In the genomic region with DNA sequence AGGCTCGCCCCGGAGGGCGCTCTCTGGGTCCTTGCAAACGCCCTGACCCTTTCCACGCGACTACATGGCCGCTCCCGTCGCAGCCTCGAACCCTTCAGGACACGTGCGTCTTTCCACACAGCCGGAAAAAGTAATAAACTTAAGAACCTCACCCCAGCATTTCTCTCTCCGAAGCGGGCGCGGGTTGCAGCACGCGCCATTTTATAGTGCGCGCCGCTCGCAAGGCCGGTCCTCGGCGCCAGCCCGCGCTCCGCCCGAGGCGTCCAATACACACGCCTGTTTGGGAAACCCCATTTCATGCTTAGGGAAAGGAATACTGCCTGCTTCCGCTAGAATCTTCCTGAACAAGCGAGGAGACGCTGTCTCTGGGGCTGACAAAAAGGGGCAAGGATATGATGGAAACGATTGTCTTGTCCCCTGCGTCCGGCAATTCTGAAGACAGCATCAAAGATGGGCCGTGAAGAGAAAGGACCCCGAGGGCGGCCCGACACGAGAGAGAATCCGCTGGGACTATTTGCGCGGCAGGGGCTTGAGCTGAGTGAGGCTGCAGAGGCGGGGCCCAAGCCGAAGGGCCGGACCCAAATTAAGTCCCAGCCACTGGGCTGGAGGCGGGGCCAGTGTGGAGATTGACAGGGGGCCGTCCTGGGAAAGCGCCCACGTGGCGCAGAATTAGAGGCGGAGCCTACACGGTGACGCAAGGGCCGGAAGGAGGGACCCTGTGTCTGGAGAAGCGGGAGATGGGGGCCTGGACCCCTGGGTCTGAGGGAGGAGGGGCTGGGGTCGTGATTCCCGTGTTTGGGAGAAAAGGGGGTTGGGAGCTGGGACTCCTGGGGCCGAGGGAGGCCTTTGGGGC, we compare ENCODE assay signal across 1 cellular context.
TF ChIP-seq lines count a peak whose summit lies in the region.

No MANE protein-coding gene starts in this region.

TF ChIP-seq in K562, 482 proteins besides CTCF, POLR2A, EP300 and RAD21 (continued from another document and continues in another):
- no peak for TF ChIP-seq CHD7 (IDR thresholded peaks at IDR 0.05; ENCODE audit: low read depth, low read length)
- TF ChIP-seq, protein P1, sequence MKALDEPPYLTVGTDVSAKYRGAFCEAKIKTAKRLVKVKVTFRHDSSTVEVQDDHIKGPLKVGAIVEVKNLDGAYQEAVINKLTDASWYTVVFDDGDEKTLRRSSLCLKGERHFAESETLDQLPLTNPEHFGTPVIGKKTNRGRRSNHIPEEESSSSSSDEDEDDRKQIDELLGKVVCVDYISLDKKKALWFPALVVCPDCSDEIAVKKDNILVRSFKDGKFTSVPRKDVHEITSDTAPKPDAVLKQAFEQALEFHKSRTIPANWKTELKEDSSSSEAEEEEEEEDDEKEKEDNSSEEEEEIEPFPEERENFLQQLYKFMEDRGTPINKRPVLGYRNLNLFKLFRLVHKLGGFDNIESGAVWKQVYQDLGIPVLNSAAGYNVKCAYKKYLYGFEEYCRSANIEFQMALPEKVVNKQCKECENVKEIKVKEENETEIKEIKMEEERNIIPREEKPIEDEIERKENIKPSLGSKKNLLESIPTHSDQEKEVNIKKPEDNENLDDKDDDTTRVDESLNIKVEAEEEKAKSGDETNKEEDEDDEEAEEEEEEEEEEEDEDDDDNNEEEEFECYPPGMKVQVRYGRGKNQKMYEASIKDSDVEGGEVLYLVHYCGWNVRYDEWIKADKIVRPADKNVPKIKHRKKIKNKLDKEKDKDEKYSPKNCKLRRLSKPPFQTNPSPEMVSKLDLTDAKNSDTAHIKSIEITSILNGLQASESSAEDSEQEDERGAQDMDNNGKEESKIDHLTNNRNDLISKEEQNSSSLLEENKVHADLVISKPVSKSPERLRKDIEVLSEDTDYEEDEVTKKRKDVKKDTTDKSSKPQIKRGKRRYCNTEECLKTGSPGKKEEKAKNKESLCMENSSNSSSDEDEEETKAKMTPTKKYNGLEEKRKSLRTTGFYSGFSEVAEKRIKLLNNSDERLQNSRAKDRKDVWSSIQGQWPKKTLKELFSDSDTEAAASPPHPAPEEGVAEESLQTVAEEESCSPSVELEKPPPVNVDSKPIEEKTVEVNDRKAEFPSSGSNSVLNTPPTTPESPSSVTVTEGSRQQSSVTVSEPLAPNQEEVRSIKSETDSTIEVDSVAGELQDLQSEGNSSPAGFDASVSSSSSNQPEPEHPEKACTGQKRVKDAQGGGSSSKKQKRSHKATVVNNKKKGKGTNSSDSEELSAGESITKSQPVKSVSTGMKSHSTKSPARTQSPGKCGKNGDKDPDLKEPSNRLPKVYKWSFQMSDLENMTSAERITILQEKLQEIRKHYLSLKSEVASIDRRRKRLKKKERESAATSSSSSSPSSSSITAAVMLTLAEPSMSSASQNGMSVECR (CRISPR knock-in tag; IDR thresholded peaks at IDR 0.05): 0 out of 2 replicates have a peak, but pooled peaks have one; percentile 65
- no peak for TF ChIP-seq BRF2 (IDR thresholded peaks at IDR 0.05; ENCODE audit: borderline replicate concordance, insufficient read depth, insufficient read length)
- TF ChIP-seq, protein P2, sequence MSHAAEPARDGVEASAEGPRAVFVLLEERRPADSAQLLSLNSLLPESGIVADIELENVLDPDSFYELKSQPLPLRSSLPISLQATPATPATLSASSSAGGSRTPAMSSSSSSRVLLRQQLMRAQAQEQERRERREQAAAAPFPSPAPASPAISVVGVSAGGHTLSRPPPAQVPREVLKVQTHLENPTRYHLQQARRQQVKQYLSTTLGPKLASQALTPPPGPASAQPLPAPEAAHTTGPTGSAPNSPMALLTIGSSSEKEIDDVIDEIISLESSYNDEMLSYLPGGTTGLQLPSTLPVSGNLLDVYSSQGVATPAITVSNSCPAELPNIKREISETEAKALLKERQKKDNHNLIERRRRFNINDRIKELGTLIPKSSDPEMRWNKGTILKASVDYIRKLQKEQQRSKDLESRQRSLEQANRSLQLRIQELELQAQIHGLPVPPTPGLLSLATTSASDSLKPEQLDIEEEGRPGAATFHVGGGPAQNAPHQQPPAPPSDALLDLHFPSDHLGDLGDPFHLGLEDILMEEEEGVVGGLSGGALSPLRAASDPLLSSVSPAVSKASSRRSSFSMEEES (CRISPR knock-in tag; IDR thresholded peaks at IDR 0.05): no peak
- TF ChIP-seq, protein P3, sequence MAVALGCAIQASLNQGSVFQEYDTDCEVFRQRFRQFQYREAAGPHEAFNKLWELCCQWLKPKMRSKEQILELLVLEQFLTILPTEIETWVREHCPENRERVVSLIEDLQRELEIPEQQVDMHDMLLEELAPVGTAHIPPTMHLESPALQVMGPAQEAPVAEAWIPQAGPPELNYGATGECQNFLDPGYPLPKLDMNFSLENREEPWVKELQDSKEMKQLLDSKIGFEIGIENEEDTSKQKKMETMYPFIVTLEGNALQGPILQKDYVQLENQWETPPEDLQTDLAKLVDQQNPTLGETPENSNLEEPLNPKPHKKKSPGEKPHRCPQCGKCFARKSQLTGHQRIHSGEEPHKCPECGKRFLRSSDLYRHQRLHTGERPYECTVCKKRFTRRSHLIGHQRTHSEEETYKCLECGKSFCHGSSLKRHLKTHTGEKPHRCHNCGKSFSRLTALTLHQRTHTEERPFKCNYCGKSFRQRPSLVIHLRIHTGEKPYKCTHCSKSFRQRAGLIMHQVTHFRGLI (CRISPR knock-in tag; IDR thresholded peaks at IDR 0.05): no peak
- no peak for TF ChIP-seq TEAD2 (tag; IDR thresholded peaks at IDR 0.05)
- TF ChIP-seq KDM2B (CRISPR knock-in tag; IDR thresholded peaks at IDR 0.05): no peak
- no peak for TF ChIP-seq ZFP36 (IDR thresholded peaks at IDR 0.05; ENCODE audit: low read depth, low read length, partially characterized antibody)
- peak; percentile 61 for TF ChIP-seq HMGN3 (IDR thresholded peaks at IDR 0.05; ENCODE audit: borderline replicate concordance, extremely low read depth, insufficient read length, low read depth, low read length)
- no peak for TF ChIP-seq ZNF79 (CRISPR knock-in tag; IDR thresholded peaks at IDR 0.05; ENCODE audit: low read depth)
- TF ChIP-seq MEF2D (tag; conservative IDR thresholded peaks at IDR 0.05; ENCODE audit: low read depth): no peak
- TF ChIP-seq SMAD1 (IDR thresholded peaks at IDR 0.05; ENCODE audit: low read depth, low read length, partially characterized antibody): peak; percentile 95
- TF ChIP-seq MIER1 (IDR thresholded peaks at IDR 0.05; ENCODE audit: low read depth): no peak
- TF ChIP-seq, protein P4, sequence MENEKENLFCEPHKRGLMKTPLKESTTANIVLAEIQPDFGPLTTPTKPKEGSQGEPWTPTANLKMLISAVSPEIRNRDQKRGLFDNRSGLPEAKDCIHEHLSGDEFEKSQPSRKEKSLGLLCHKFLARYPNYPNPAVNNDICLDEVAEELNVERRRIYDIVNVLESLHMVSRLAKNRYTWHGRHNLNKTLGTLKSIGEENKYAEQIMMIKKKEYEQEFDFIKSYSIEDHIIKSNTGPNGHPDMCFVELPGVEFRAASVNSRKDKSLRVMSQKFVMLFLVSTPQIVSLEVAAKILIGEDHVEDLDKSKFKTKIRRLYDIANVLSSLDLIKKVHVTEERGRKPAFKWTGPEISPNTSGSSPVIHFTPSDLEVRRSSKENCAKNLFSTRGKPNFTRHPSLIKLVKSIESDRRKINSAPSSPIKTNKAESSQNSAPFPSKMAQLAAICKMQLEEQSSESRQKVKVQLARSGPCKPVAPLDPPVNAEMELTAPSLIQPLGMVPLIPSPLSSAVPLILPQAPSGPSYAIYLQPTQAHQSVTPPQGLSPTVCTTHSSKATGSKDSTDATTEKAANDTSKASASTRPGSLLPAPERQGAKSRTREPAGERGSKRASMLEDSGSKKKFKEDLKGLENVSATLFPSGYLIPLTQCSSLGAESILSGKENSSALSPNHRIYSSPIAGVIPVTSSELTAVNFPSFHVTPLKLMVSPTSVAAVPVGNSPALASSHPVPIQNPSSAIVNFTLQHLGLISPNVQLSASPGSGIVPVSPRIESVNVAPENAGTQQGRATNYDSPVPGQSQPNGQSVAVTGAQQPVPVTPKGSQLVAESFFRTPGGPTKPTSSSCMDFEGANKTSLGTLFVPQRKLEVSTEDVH (IDR thresholded peaks at IDR 0.05; ENCODE audit: low read depth, partially characterized antibody): peak; percentile 99
- peak; percentile 17; the same call in 1 of the 2 replicates for TF ChIP-seq ZHX1 (conservative IDR thresholded peaks at IDR 0.05; ENCODE audit: low read length)
- no peak for TF ChIP-seq TCF7 (IDR thresholded peaks at IDR 0.05; ENCODE audit: borderline replicate concordance)
